8 cellular contexts compared by ENCODE assay signal in the genomic region with DNA sequence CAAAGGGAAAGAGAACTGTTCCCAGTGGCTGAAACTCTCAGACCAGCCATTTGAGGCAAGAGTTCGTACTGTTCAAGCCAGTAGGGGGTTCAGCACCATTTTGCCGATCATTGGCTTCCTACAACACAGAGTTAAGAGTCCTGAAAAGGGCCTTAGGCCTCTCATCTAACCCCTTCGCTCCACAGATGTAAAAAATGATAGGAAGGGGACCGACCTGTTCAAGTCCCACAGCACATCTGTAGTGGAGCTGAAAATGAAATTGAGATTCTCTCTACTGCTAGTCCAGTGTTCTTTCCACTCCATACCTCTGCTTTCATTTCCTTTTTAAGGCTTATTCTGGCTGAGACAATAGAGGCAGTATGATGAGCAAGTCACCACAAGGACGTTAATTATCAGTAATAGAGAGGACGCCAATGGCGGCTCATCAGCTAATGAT. TPM values are rescaled to one million over a fixed set of nuclear protein-coding genes. Genes with fewer than 3 reads are reported as not detected.
DNase-seq lines count a peak whose midpoint lies in the region; ATAC-seq and TF ChIP-seq lines count a peak whose summit lies in the region.

No MANE protein-coding gene starts in this region.

- H3K9me3 ChIP-seq in AG04450 (ENCODE audit: control insufficient read depth, insufficient read depth, low read length) = no peaks in the 10 kb centered on the region
- no peaks in the 10 kb centered on the region for H3K9me3 ChIP-seq in right lobe of liver
- H3K9me3 ChIP-seq in body of pancreas = no peaks in the 10 kb centered on the region

- H3K36me3 ChIP-seq in right lobe of liver (no peaks in the 10 kb centered on the region), body of pancreas (replicated peaks in 1 of 2; ENCODE audit: insufficient read depth in 1 of 2, low read depth in 2 of 2) (no peaks in the 10 kb centered on the region)

- TF ChIP-seq CTCF in AG04450 (IDR thresholded peaks at IDR 0.05; ENCODE audit: low read depth, low read length) (peak; percentile 33), right lobe of liver (IDR thresholded peaks at IDR 0.05) (no peak), body of pancreas (IDR thresholded peaks at IDR 0.05) (no peak)

- TF ChIP-seq POLR2A in right lobe of liver (IDR thresholded peaks at IDR 0.05) (no peak), body of pancreas (IDR thresholded peaks at IDR 0.05) (no peak)

- DNase-seq in AG04450 (ENCODE audit: low read depth, low spot score) (no peak), SK-N-DZ (ENCODE audit: low spot score) (peak; percentile 47), right lobe of liver (no peak), body of pancreas (no peak), NCI-H187 (lab: John Stamatoyannopoulos, UW) (no peak), DMS153 treated with DMSO at 0.1 percent for 48 hours (lab: John Stamatoyannopoulos, UW; ENCODE audit: unreplicated experiment) (no peak), NOMO-1 (lab: John Stamatoyannopoulos, UW; ENCODE audit: unreplicated experiment in 2 of 2) (no peak)

- H3K27me3 ChIP-seq in AG04450 (ENCODE audit: control insufficient read depth, insufficient read depth, low read length) (no peaks in the 10 kb centered on the region), right lobe of liver (no peaks in the 10 kb centered on the region), body of pancreas (no peaks in the 10 kb centered on the region)

- CTCF ChIA-PET in AG04450 (lab: Charles Lee) = interaction anchor here (1.9 to 6.5 kb wide), 3 partner anchors 20 to 167 kb away, joined by 10 to 70 read pairs (median 10); no protein-coding TSS in a partner anchor

- POLR2A ChIA-PET in AG04450 (lab: Yijun Ruan, JAX) = interaction anchor here (0.9 to 1.7 kb wide), 2 partner anchors 43 to 77 kb away, joined by 3 to 4 read pairs; no protein-coding TSS in a partner anchor

- 57% methylated on average over 4 of the region's 7 CpGs for WGBS in right lobe of liver (ENCODE audit: insufficient coverage, low coverage, low lambda C conversion rate, missing lambda C conversion rate)
- 80 to 90% methylated on average over 7 of the region's 7 CpGs for WGBS in body of pancreas, 2 donors

- intact Hi-C loops in right lobe of liver (cut with DNase I) = no loop called here
- intact Hi-C loops in body of pancreas (cut with DNase I) = no loop called here

- H3K27ac ChIP-seq in AG04450 (ENCODE audit: low read depth, low read length) = peak overlapping the region; percentile 97
- peak overlapping the region; percentile 32 to 61 (median 57) for H3K27ac ChIP-seq in right lobe of liver
- H3K27ac ChIP-seq in body of pancreas = peak overlapping the region in 1 of 4 donors; percentile 41

- peak overlapping the region; percentile 83 for H3K4me3 ChIP-seq in AG04450 (ENCODE audit: low read depth, low read length)
- peak overlapping the region in 2 of 3 donors; percentile 15 to 34 for H3K4me3 ChIP-seq in right lobe of liver
- H3K4me3 ChIP-seq in body of pancreas = no peak overlapping the region

- ATAC-seq in GM21529 (IDR thresholded peaks at IDR 0.05; ENCODE audit: unreplicated experiment) (peak; percentile 69), right lobe of liver (peak in 3 of 4 donors; percentile 12 to 20 (median 17)), body of pancreas (no peak)

- no peaks in the 10 kb centered on the region for H3K4me1 ChIP-seq in right lobe of liver
- H3K4me1 ChIP-seq in body of pancreas = no peaks in the 10 kb centered on the region

RNA-seq across cellular contexts. Expression of a gene that starts 1.1 kb away (rescaled TPM):
- polyA plus RNA-seq in AG04450 (2011; rRNA removed) = 179 and 194 TPM in 2 replicates
- 450 and 479 TPM in 2 replicates for polyA minus RNA-seq in AG04450 (2011; rRNA and poly(A)+ RNA removed)
- 28.9 and 39.2 TPM in 2 replicates for polyA plus RNA-seq in SK-N-DZ (2014; cell fraction: cytosol; rRNA removed)
- polyA plus RNA-seq in SK-N-DZ (2014; cell fraction: nucleus; rRNA removed) = 50.1 and 56.0 TPM in 2 replicates
- total RNA-seq in right lobe of liver = 1 to 10 TPM; 2.7 to 4.7 (median 3.1) TPM
- 10 to 100 TPM in 1 of 2 donors, 1 to 10 TPM in 1; 7.8 to 20.8 TPM for total RNA-seq in body of pancreas

Comparison
In these comparisons a context has a peak if more than half of its experiments do, and no peak if none do; other contexts are left out.
1. H3K4me3 ChIP-seq: peak in AG04450 (single experiment) and right lobe of liver (2 of 3); none in body of pancreas (0 of 2).